ENCODE assay signal across 1 cellular context in the genomic region with DNA sequence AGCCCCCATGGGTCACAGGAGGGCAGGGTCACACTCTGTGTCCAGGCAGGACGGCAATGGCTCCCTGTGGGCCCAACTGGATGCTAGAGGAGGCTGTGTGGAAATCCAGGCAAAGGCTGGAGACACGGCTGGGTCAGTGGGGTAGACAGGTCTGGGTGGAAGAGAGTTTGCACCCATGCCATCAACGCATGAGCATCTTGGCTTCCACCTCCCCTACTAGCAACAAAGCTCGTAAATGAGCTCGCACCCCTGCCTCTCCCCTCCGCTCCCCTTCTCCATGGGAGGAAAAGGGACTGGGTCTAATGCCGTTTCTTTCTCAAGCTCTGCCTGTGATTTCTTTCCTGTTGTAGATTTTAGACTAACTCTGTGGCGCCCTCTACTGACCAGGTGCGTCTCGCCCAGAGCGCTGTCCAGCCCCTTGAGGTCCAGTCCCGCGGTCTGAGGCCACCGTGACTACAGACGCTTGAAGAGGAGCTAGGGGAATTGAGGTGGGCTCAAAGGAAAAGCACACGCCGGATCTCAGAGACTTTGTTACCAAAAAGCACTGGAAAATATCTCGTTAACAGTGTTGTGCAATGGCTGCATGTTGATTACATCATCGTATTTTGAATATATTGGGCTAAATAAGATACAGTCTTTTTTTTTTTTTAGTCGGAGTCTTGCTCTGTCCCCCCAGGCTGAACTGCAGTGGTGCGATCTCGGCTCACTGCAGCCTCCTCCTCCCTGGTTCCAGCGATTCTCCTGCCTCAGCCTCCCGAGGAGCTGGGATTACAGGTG.
TF ChIP-seq lines count a peak whose summit lies in the region.

No MANE protein-coding gene starts in this region.

TF ChIP-seq in H1, 55 proteins besides CTCF, POLR2A, EP300 and RAD21 (continued from another document):
- TF ChIP-seq, protein P1, sequence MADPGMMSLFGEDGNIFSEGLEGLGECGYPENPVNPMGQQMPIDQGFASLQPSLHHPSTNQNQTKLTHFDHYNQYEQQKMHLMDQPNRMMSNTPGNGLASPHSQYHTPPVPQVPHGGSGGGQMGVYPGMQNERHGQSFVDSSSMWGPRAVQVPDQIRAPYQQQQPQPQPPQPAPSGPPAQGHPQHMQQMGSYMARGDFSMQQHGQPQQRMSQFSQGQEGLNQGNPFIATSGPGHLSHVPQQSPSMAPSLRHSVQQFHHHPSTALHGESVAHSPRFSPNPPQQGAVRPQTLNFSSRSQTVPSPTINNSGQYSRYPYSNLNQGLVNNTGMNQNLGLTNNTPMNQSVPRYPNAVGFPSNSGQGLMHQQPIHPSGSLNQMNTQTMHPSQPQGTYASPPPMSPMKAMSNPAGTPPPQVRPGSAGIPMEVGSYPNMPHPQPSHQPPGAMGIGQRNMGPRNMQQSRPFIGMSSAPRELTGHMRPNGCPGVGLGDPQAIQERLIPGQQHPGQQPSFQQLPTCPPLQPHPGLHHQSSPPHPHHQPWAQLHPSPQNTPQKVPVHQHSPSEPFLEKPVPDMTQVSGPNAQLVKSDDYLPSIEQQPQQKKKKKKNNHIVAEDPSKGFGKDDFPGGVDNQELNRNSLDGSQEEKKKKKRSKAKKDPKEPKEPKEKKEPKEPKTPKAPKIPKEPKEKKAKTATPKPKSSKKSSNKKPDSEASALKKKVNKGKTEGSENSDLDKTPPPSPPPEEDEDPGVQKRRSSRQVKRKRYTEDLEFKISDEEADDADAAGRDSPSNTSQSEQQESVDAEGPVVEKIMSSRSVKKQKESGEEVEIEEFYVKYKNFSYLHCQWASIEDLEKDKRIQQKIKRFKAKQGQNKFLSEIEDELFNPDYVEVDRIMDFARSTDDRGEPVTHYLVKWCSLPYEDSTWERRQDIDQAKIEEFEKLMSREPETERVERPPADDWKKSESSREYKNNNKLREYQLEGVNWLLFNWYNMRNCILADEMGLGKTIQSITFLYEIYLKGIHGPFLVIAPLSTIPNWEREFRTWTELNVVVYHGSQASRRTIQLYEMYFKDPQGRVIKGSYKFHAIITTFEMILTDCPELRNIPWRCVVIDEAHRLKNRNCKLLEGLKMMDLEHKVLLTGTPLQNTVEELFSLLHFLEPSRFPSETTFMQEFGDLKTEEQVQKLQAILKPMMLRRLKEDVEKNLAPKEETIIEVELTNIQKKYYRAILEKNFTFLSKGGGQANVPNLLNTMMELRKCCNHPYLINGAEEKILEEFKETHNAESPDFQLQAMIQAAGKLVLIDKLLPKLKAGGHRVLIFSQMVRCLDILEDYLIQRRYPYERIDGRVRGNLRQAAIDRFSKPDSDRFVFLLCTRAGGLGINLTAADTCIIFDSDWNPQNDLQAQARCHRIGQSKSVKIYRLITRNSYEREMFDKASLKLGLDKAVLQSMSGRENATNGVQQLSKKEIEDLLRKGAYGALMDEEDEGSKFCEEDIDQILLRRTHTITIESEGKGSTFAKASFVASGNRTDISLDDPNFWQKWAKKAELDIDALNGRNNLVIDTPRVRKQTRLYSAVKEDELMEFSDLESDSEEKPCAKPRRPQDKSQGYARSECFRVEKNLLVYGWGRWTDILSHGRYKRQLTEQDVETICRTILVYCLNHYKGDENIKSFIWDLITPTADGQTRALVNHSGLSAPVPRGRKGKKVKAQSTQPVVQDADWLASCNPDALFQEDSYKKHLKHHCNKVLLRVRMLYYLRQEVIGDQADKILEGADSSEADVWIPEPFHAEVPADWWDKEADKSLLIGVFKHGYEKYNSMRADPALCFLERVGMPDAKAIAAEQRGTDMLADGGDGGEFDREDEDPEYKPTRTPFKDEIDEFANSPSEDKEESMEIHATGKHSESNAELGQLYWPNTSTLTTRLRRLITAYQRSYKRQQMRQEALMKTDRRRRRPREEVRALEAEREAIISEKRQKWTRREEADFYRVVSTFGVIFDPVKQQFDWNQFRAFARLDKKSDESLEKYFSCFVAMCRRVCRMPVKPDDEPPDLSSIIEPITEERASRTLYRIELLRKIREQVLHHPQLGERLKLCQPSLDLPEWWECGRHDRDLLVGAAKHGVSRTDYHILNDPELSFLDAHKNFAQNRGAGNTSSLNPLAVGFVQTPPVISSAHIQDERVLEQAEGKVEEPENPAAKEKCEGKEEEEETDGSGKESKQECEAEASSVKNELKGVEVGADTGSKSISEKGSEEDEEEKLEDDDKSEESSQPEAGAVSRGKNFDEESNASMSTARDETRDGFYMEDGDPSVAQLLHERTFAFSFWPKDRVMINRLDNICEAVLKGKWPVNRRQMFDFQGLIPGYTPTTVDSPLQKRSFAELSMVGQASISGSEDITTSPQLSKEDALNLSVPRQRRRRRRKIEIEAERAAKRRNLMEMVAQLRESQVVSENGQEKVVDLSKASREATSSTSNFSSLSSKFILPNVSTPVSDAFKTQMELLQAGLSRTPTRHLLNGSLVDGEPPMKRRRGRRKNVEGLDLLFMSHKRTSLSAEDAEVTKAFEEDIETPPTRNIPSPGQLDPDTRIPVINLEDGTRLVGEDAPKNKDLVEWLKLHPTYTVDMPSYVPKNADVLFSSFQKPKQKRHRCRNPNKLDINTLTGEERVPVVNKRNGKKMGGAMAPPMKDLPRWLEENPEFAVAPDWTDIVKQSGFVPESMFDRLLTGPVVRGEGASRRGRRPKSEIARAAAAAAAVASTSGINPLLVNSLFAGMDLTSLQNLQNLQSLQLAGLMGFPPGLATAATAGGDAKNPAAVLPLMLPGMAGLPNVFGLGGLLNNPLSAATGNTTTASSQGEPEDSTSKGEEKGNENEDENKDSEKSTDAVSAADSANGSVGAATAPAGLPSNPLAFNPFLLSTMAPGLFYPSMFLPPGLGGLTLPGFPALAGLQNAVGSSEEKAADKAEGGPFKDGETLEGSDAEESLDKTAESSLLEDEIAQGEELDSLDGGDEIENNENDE (IDR thresholded peaks at IDR 0.05; ENCODE audit: insufficient replicate concordance, low read length): no peak
- TF ChIP-seq CBX5 (IDR thresholded peaks at IDR 0.05; ENCODE audit: low read depth, low read length): no peak
- no peak for TF ChIP-seq SP1 (IDR thresholded peaks at IDR 0.05; ENCODE audit: low read depth, low read length)
- no peak for TF ChIP-seq CTBP2 (IDR thresholded peaks at IDR 0.05; ENCODE audit: borderline replicate concordance, insufficient read depth, insufficient read length, low read length)
- TF ChIP-seq SUZ12 (IDR thresholded peaks at IDR 0.05; ENCODE audit: low read length): no peak
